ENCODE assay signal across 8 cellular contexts in the genomic region with DNA sequence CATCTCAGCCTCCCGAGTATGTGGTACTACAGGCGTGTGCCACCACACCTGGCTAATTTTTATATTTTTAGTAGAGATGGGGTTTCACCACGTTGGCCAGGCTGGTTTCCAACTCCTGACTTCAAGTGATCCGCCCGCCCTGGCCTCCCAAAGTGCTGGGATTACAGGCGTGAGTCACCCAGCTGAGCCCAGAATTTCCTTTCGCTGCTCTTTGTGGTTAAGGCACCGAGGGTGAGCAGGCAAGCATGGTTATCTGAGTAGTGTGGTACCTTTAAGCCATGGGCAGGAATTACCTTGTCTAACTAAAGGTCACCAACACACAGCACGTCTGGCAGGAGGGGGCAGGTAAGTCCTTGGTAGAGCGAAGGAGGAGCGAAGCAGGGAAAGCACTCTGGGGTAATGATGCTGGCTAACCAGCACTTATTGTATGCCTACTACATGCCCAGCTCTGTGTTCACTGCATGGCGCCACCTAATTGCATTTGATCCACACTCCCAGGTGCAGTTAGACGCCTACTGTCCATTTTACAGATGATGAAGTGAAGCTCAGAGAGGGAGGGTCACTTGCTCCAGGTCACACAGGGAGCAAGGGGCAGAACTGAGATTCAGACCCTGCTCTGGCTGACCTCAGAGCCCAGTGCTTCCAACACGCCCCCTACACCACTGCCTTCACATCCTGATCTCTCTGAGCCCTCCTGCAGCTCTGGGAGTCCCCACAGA. TPM values are rescaled to one million over a fixed set of nuclear protein-coding genes. Genes with fewer than 3 reads are reported as not detected.
DNase-seq lines count a peak whose midpoint lies in the region; TF ChIP-seq lines count a peak whose summit lies in the region.

No MANE protein-coding gene starts in this region.

- no peaks in the 10 kb centered on the region for H3K36me3 ChIP-seq in A673 (ENCODE audit: insufficient read depth, low read length, poor library complexity, severe bottlenecking)
- H3K36me3 ChIP-seq in adipocyte (ENCODE audit: control insufficient read depth, insufficient read depth, low read length, severe bottlenecking), result no peaks in the 10 kb centered on the region
- H3K36me3 ChIP-seq in WERI-Rb-1, result no peaks in the 10 kb centered on the region

- CTCF ChIA-PET in A673 (lab: Charles Lee), result no interaction called here

- TF ChIP-seq CTCF in A673 (conservative IDR thresholded peaks at IDR 0.05; ENCODE audit: low read depth, low read length), result no peak
- no peak for TF ChIP-seq CTCF in WERI-Rb-1 (IDR thresholded peaks at IDR 0.05; ENCODE audit: low read depth, low read length)

- H3K9ac ChIP-seq in adipocyte (ENCODE audit: low read length), result peak overlapping the region; percentile 7

- no peaks in the 10 kb centered on the region for H3K27me3 ChIP-seq in A673 (replicated peaks; ENCODE audit: insufficient read depth, low read depth, low read length, poor library complexity)
- H3K27me3 ChIP-seq in adipocyte (replicated peaks; ENCODE audit: control insufficient read depth, insufficient read depth, low read length), result no peaks in the 10 kb centered on the region
- no peaks in the 10 kb centered on the region for H3K27me3 ChIP-seq in WERI-Rb-1 (ENCODE audit: insufficient read depth, low read depth, severe bottlenecking)

- intact Hi-C loops in A673 (cut with micrococcal nuclease; ENCODE audit: unreplicated experiment), result no loop called here

- H3K4me1 ChIP-seq in A673 (ENCODE audit: insufficient read depth, low read length, poor library complexity, severe bottlenecking), result peaks cover 24% of the 10 kb centered on the region
- peaks cover 52% of the 10 kb centered on the region for H3K4me1 ChIP-seq in adipocyte (ENCODE audit: control insufficient read depth, insufficient read depth, low read length)

- BruUV-seq in A673 (replicated peaks; lab: Mats Ljungman, UMichigan), result no TSS peak

- DNase-seq in A673 (ENCODE audit: low spot score) (peak; percentile 52), HK-2 (ENCODE audit: unreplicated experiment) (peak; percentile 86), adipocyte (ENCODE audit: low read depth) (peak; percentile 88), islet precursor cell (peak; percentile 90), DMS153 treated with DMSO at 0.1 percent for 48 hours (lab: John Stamatoyannopoulos, UW; ENCODE audit: unreplicated experiment) (no peak), DMS79 treated with DMSO at 0.1 percent for 48 hours (lab: John Stamatoyannopoulos, UW) (no peak), WERI-Rb-1 (no peak), SHP77 treated with DMSO at 0.1 percent for 48 hours (lab: John Stamatoyannopoulos, UW) (no peak)

- H3K9me3 ChIP-seq in A673 (ENCODE audit: low read depth, low read length, poor library complexity, severe bottlenecking) (no peaks in the 10 kb centered on the region), adipocyte (ENCODE audit: control insufficient read depth, low read length) (no peaks in the 10 kb centered on the region), WERI-Rb-1 (ENCODE audit: severe bottlenecking) (no peaks in the 10 kb centered on the region)

- POLR2A ChIA-PET in A673 (lab: Charles Lee; ENCODE audit: low non-redundant PET), result no interaction called here

- H3K27ac ChIP-seq in A673 (ENCODE audit: low read depth, low read length, poor library complexity, severe bottlenecking), result no peak overlapping the region
- no peak overlapping the region for H3K27ac ChIP-seq in WERI-Rb-1

- no peak overlapping the region for H3K4me3 ChIP-seq in A673 (ENCODE audit: low read depth, low read length, poor library complexity, severe bottlenecking)
- H3K4me3 ChIP-seq in adipocyte (ENCODE audit: low read length), result peak overlapping the region; percentile 5
- H3K4me3 ChIP-seq in WERI-Rb-1 (ENCODE audit: low read depth, low read length), result no peak overlapping the region

RNA-seq across cellular contexts. Expression of gene TRIOBP, which starts 45.7 kb away (rescaled TPM):
- 28.7 and 35.1 TPM in 2 replicates for total RNA-seq in A673 (2021)

RNA-seq across cellular contexts. Expression of gene NOL12, which starts 56.4 kb away (rescaled TPM):
- 51.9 and 52.9 TPM in 2 replicates for total RNA-seq in A673 (2021)

Comparison
In these comparisons a context has a peak if more than half of its experiments do, and no peak if none do; other contexts are left out.
1. DNase-seq: peak in A673 (single experiment), HK-2 (single experiment), adipocyte (single experiment) and islet precursor cell (single experiment); none in DMS153 treated with DMSO at 0.1 percent for 48 hours (single experiment), DMS79 treated with DMSO at 0.1 percent for 48 hours (single experiment), WERI-Rb-1 (single experiment) and SHP77 treated with DMSO at 0.1 percent for 48 hours (single experiment).